36 cellular contexts compared by ENCODE assay signal in the genomic region with DNA sequence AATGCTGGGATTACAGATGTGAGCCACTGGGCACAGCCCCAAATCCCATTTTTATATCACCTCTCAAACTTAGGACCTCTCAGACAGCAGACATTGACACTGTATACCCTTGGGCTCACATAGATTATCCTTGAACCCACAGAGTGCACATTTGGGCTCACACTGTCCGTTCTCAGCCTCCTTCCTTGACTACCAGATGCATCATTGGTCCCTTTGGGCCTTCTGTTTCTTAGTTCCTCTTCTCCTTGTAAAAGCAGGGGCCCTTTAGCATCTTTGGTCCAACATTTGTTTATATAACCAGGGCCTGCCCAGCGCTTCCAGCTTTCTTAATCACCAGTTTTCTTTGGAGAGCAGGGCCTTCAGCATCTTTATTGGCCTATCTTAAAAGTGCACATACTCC.
"Had no signal": no experiment of that assay in that cellular context is flagged by ENCODE, and none has a peak within 500 bp of the region (broad histone marks: within the 10 kb centered on the region; RNA-seq: fewer than 3 reads in every experiment).

No MANE protein-coding gene starts in this region.

- H3K4me1 ChIP-seq: adrenal gland had no signal

- H3K9me3 Mint-ChIP-seq: activated B cell treated with CpG ODN at 0.5 μM for 24 hours; activated CD4-positive, alpha-beta memory T cell treated with anti-CD3 and anti-CD28 coated beads for 36 hours; activated CD4-positive, alpha-beta T cell treated with anti-CD3 and anti-CD28 coated beads, Interleukin-2, amount 10 ng/mL, durations not matched to agents 24 days and 14 days; activated CD8-positive, alpha-beta T cell treated with anti-CD3 and anti-CD28 coated beads for 36 hours; activated naive CD4-positive, alpha-beta T cell treated with anti-CD3 and anti-CD28 coated beads for 36 hours; activated naive CD4-positive, alpha-beta T cell treated with anti-CD3 and anti-CD28 coated beads, Interleukin-2, amount 50 U/mL, for 72 hours; activated naive CD8-positive, alpha-beta T cell treated with anti-CD3 and anti-CD28 coated beads for 36 hours; activated T-cell treated with anti-CD3 and anti-CD28 coated beads, Interleukin-2, amount 50 U/mL, for 4 hours; activated T-cell treated with anti-CD3 and anti-CD28 coated beads, Interleukin-2, amount 50 U/mL, for 72 hours; activated T-helper 1 cell treated with anti-CD3 and anti-CD28 coated beads, Interleukin-12 subunit alpha, Interleukin-12 subunit beta, Interleukin-2, Interleukin-4 antibody, amounts not matched to agents 30 ng/mL and 10 ng/mL and 1 ng/mL, durations not matched to agents 14 hours and 24 hours and 36 hours; activated T-helper 17 cell treated with anti-CD3 and anti-CD28 coated beads, Interleukin-2, amount 50 U/mL, for 72 hours; brain; central memory CD8-positive, alpha-beta T cell; T-helper 1 cell treated with Interleukin-12 subunit alpha and Interleukin-12 subunit beta and Interleukin-4 antibody, amounts not matched to agents 30 μg/mL and 1 μg/mL, for 36 hours; T-helper 2 cell treated with Interferon-gamma antibody and Interleukin-4, amounts not matched to agents 5 μg/mL and 100 μg/mL, for 36 hours had no signal

- H3K4me1 Mint-ChIP-seq: activated B cell treated with CpG ODN at 0.5 μM for 24 hours; activated naive CD8-positive, alpha-beta T cell treated with anti-CD3 and anti-CD28 coated beads for 36 hours; activated T-helper 17 cell treated with anti-CD3 and anti-CD28 coated beads, Interleukin-2, amount 50 U/mL, for 72 hours; central memory CD8-positive, alpha-beta T cell had no signal

- H3K9me3 ChIP-seq: adrenal gland had no signal

- H3K27me3 ChIP-seq: adrenal gland, cardiac muscle cell had no signal

- ATAC-seq: activated CD8-positive, alpha-beta T cell treated with anti-CD3 and anti-CD28 coated beads for 36 hours; activated naive CD4-positive, alpha-beta T cell treated with anti-CD3 and anti-CD28 coated beads, Interleukin-2, amount 50 U/mL, for 72 hours; activated T-cell treated with anti-CD3 and anti-CD28 coated beads, Interleukin-2, amount 50 U/mL, for 4 hours; activated T-cell treated with anti-CD3 and anti-CD28 coated beads, Interleukin-2, amount 50 U/mL, for 72 hours; activated T-helper 17 cell treated with anti-CD3 and anti-CD28 coated beads, Interleukin-2, amount 50 U/mL, for 72 hours had no signal

- H3K4me3 Mint-ChIP-seq: activated B cell treated with CpG ODN at 0.5 μM for 24 hours; activated CD4-positive, alpha-beta memory T cell treated with anti-CD3 and anti-CD28 coated beads for 36 hours; activated CD4-positive, alpha-beta T cell treated with anti-CD3 and anti-CD28 coated beads, Interleukin-2, amount 10 ng/mL, durations not matched to agents 24 days and 14 days; activated CD8-positive, alpha-beta T cell treated with anti-CD3 and anti-CD28 coated beads for 36 hours; activated naive CD4-positive, alpha-beta T cell treated with anti-CD3 and anti-CD28 coated beads for 36 hours; activated naive CD8-positive, alpha-beta T cell treated with anti-CD3 and anti-CD28 coated beads for 36 hours; activated T-cell treated with anti-CD3 and anti-CD28 coated beads, Interleukin-2, amount 50 U/mL, for 4 hours; activated T-cell treated with anti-CD3 and anti-CD28 coated beads, Interleukin-2, amount 50 U/mL, for 72 hours; activated T-helper 1 cell treated with anti-CD3 and anti-CD28 coated beads, Interleukin-12 subunit alpha, Interleukin-12 subunit beta, Interleukin-2, Interleukin-4 antibody, amounts not matched to agents 30 ng/mL and 10 ng/mL and 1 ng/mL, durations not matched to agents 14 hours and 24 hours and 36 hours; activated T-helper 17 cell treated with anti-CD3 and anti-CD28 coated beads, Interleukin-2, amount 50 U/mL, for 72 hours; brain; central memory CD8-positive, alpha-beta T cell; T-helper 1 cell treated with Interleukin-12 subunit alpha and Interleukin-12 subunit beta and Interleukin-4 antibody, amounts not matched to agents 30 μg/mL and 1 μg/mL, for 36 hours; T-helper 2 cell treated with Interferon-gamma antibody and Interleukin-4, amounts not matched to agents 5 μg/mL and 100 μg/mL, for 36 hours had no signal

- H3K27me3 Mint-ChIP-seq: activated B cell treated with CpG ODN at 0.5 μM for 24 hours; activated CD4-positive, alpha-beta memory T cell treated with anti-CD3 and anti-CD28 coated beads for 36 hours had no signal

- H3K36me3 ChIP-seq: adrenal gland, cardiac muscle cell had no signal

- DNase-seq: activated B cell treated with CpG ODN at 0.5 μM for 24 hours; activated CD4-positive, alpha-beta memory T cell treated with anti-CD3 and anti-CD28 coated beads for 36 hours; activated CD4-positive, alpha-beta T cell treated with anti-CD3 and anti-CD28 coated beads for 4 hours; activated CD4-positive, alpha-beta T cell treated with anti-CD3 and anti-CD28 coated beads, Interleukin-2, amount 10 ng/mL, durations not matched to agents 24 days and 14 days; activated CD4-positive, alpha-beta T cell treated with anti-CD3 and anti-CD28 coated beads, Interleukin-2, amount 50 U/mL, for 1 hour; activated CD4-positive, alpha-beta T cell treated with anti-CD3 and anti-CD28 coated beads, Interleukin-2, amount 50 U/mL, for 4 hours; activated CD4-positive, CD25-positive, alpha-beta regulatory T cell treated with anti-CD3 and anti-CD28 coated beads, Interleukin-2, amount 50 U/mL, for 72 hours; activated CD8-positive, alpha-beta memory T cell treated with anti-CD3 and anti-CD28 coated beads, Interleukin-2, amount 50 U/mL, for 4 hours; activated CD8-positive, alpha-beta T cell treated with anti-CD3 and anti-CD28 coated beads for 36 hours; activated effector memory CD4-positive, alpha-beta T cell treated with anti-CD3 and anti-CD28 coated beads, Interleukin-2, amount 50 U/mL, for 16 hours; activated gamma-delta T cell treated with Interleukin-2 at 50 U/mL for 16 hours; activated naive CD4-positive, alpha-beta T cell; activated naive CD4-positive, alpha-beta T cell treated with anti-CD3 and anti-CD28 coated beads for 36 hours; activated naive CD4-positive, alpha-beta T cell treated with anti-CD3 and anti-CD28 coated beads, Interleukin-2, amount 50 U/mL, for 16 hours; activated naive CD8-positive, alpha-beta T cell treated with anti-CD3 and anti-CD28 coated beads for 36 hours; activated T-cell treated with anti-CD3 and anti-CD28 coated beads for 4 hours; activated T-cell treated with anti-CD3 and anti-CD28 coated beads, Interleukin-2, amount 50 U/mL, for 1 hour; activated T-cell treated with anti-CD3 and anti-CD28 coated beads, Interleukin-2, amount 50 U/mL, for 4 hours; activated T-cell treated with anti-CD3 and anti-CD28 coated beads, Interleukin-2, amount 50 U/mL, for 72 hours; adrenal gland; amniotic stem cell; aorta; caudate nucleus; cerebellar nuclear complex; T-helper 1 cell; T-helper 2 cell; T-helper 9 cell had no signal

- H3K27ac ChIP-seq: adrenal gland, cardiac muscle cell, VCaP had no signal

- H3K4me3 ChIP-seq: adrenal gland, cardiac muscle cell had no signal

- H3K27ac Mint-ChIP-seq: activated B cell treated with CpG ODN at 0.5 μM for 24 hours; activated CD4-positive, alpha-beta memory T cell treated with anti-CD3 and anti-CD28 coated beads for 36 hours; activated CD4-positive, alpha-beta T cell treated with anti-CD3 and anti-CD28 coated beads, Interleukin-2, amount 10 ng/mL, durations not matched to agents 24 days and 14 days; activated CD8-positive, alpha-beta T cell treated with anti-CD3 and anti-CD28 coated beads for 36 hours; activated naive CD4-positive, alpha-beta T cell treated with anti-CD3 and anti-CD28 coated beads for 36 hours; activated naive CD4-positive, alpha-beta T cell treated with anti-CD3 and anti-CD28 coated beads, Interleukin-2, amount 50 U/mL, for 72 hours; activated naive CD8-positive, alpha-beta T cell treated with anti-CD3 and anti-CD28 coated beads for 36 hours; activated T-cell treated with anti-CD3 and anti-CD28 coated beads, Interleukin-2, amount 50 U/mL, for 72 hours; activated T-helper 1 cell treated with anti-CD3 and anti-CD28 coated beads, Interleukin-12 subunit alpha, Interleukin-12 subunit beta, Interleukin-2, Interleukin-4 antibody, amounts not matched to agents 30 ng/mL and 10 ng/mL and 1 ng/mL, durations not matched to agents 14 hours and 24 hours and 36 hours; activated T-helper 17 cell treated with anti-CD3 and anti-CD28 coated beads, Interleukin-2, amount 50 U/mL, for 72 hours; brain; T-helper 1 cell treated with Interleukin-12 subunit alpha and Interleukin-12 subunit beta and Interleukin-4 antibody, amounts not matched to agents 30 μg/mL and 1 μg/mL, for 36 hours; T-helper 2 cell treated with Interferon-gamma antibody and Interleukin-4, amounts not matched to agents 5 μg/mL and 100 μg/mL, for 36 hours had no signal

- H3K36me3 Mint-ChIP-seq: activated CD4-positive, alpha-beta memory T cell treated with anti-CD3 and anti-CD28 coated beads for 36 hours; activated naive CD4-positive, alpha-beta T cell treated with anti-CD3 and anti-CD28 coated beads, Interleukin-2, amount 50 U/mL, for 72 hours; activated naive CD8-positive, alpha-beta T cell treated with anti-CD3 and anti-CD28 coated beads for 36 hours; brain had no signal
